ENCODE assay signal across 23 cellular contexts in the genomic region with DNA sequence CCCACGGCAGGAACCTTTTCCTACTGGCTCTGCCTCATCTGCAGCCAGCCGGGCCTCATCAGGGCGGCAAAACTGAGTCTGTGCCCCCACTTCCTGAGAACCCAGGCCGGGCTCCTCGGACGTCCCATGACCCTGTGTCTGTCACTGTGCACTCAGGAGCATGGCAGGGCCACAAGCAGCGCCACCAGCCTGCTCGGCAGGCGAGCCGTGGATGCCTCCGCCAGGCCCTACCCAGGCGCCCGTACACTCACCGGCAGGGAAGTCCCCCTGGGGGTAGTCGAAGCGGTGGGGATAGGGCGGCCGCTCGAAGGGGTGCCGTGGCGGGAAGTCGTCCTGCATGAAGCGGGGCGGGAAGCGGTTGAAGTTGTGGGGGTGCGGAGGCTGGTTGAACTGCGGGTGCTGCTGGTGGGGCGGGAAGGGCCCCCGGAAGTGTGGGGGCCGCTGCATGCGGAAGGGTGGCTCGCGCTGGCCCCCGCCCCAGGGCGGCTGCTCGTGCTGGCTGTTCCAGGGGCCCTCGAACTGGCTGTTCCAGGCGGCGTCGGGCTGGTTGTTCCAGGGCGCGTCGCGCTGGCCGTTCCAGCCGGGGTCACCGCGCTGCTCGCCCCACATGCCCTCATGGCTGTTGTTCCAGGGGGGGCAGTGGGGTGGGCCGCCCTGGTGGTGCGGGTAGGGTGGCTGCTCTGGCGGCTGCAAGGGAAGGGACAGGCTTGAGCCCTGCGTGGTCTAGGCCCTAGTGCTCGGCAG. TPM values are rescaled to one million over a fixed set of nuclear protein-coding genes. Genes with fewer than 3 reads are reported as not detected.
"Had no signal": no experiment of that assay in that cellular context is flagged by ENCODE, and none has a peak within 500 bp of the region (broad histone marks: within the 10 kb centered on the region; RNA-seq: fewer than 3 reads in every experiment).

No MANE protein-coding gene starts in this region.

- H3K4me3 Mint-ChIP-seq: activated B cell treated with CpG ODN at 0.5 μM for 24 hours; activated CD4-positive, alpha-beta T cell treated with anti-CD3 and anti-CD28 coated beads, Interleukin-2, amount 10 ng/mL, durations not matched to agents 24 days and 14 days; activated CD8-positive, alpha-beta memory T cell treated with anti-CD3 and anti-CD28 coated beads, Interleukin-2, amount 10 ng/mL, durations not matched to agents 7 days and 5 days; activated naive CD4-positive, alpha-beta T cell treated with anti-CD3 and anti-CD28 coated beads, Interleukin-2, amount 10 ng/mL, durations not matched to agents 7 days and 5 days; activated naive CD8-positive, alpha-beta T cell treated with anti-CD3 and anti-CD28 coated beads for 36 hours; activated T-cell treated with anti-CD3 and anti-CD28 coated beads, Interleukin-2, amount 50 U/mL, for 4 hours; T-helper 17 cell had no signal

- H3K27me3 Mint-ChIP-seq: activated B cell treated with CpG ODN at 0.5 μM for 24 hours; activated CD4-positive, alpha-beta T cell treated with anti-CD3 and anti-CD28 coated beads, Interleukin-2, amount 10 ng/mL, durations not matched to agents 24 days and 14 days; activated CD8-positive, alpha-beta memory T cell treated with anti-CD3 and anti-CD28 coated beads, Interleukin-2, amount 10 ng/mL, durations not matched to agents 7 days and 5 days; activated naive CD4-positive, alpha-beta T cell treated with anti-CD3 and anti-CD28 coated beads, Interleukin-2, amount 10 ng/mL, durations not matched to agents 7 days and 5 days; activated naive CD8-positive, alpha-beta T cell treated with anti-CD3 and anti-CD28 coated beads for 36 hours; T-helper 17 cell had no signal

- H3K4me1 ChIP-seq: Peyer's patch had no signal

- DNase-seq: activated B cell treated with CpG ODN at 0.5 μM for 24 hours; activated CD4-positive, alpha-beta T cell treated with anti-CD3 and anti-CD28 coated beads for 1 hour; activated CD4-positive, alpha-beta T cell treated with anti-CD3 and anti-CD28 coated beads, Interleukin-2, amount 10 ng/mL, durations not matched to agents 24 days and 14 days; activated CD4-positive, alpha-beta T cell treated with anti-CD3 and anti-CD28 coated beads, Interleukin-2, amount 50 U/mL, for 48 hours; activated CD8-positive, alpha-beta memory T cell treated with anti-CD3 and anti-CD28 coated beads, Interleukin-2, amount 10 ng/mL, durations not matched to agents 7 days and 5 days; activated gamma-delta T cell treated with Interleukin-2 at 50 U/mL for 16 hours; activated naive CD4-positive, alpha-beta T cell treated with anti-CD3 and anti-CD28 coated beads, Interleukin-2, amount 10 ng/mL, durations not matched to agents 7 days and 5 days; activated naive CD8-positive, alpha-beta T cell treated with anti-CD3 and anti-CD28 coated beads for 36 hours; activated T-cell treated with anti-CD3 and anti-CD28 coated beads, Interleukin-2, amount 50 U/mL, for 4 hours; brain microvascular endothelial cell; MG63; NCI-H1105; NCI-H1436 treated with DMSO at 0.1 percent for 48 hours; NCI-H187; NCI-H2081; NCI-H524; Peyer's patch; SHP77; T-helper 17 cell; T-helper 9 cell had no signal

- H3K4me1 Mint-ChIP-seq: activated B cell treated with CpG ODN at 0.5 μM for 24 hours; activated CD4-positive, alpha-beta T cell treated with anti-CD3 and anti-CD28 coated beads, Interleukin-2, amount 10 ng/mL, durations not matched to agents 24 days and 14 days; activated CD8-positive, alpha-beta memory T cell treated with anti-CD3 and anti-CD28 coated beads, Interleukin-2, amount 10 ng/mL, durations not matched to agents 7 days and 5 days; activated naive CD4-positive, alpha-beta T cell treated with anti-CD3 and anti-CD28 coated beads, Interleukin-2, amount 10 ng/mL, durations not matched to agents 7 days and 5 days; activated naive CD8-positive, alpha-beta T cell treated with anti-CD3 and anti-CD28 coated beads for 36 hours; T-helper 17 cell had no signal

- H3K4me3 ChIP-seq: cardiac muscle cell, MG63, Peyer's patch had no signal

- H3K27me3 ChIP-seq: brain microvascular endothelial cell, cardiac muscle cell, MG63, Peyer's patch had no signal

- H3K27ac Mint-ChIP-seq: activated B cell treated with CpG ODN at 0.5 μM for 24 hours; activated CD4-positive, alpha-beta T cell treated with anti-CD3 and anti-CD28 coated beads, Interleukin-2, amount 10 ng/mL, durations not matched to agents 24 days and 14 days; activated CD8-positive, alpha-beta memory T cell treated with anti-CD3 and anti-CD28 coated beads, Interleukin-2, amount 10 ng/mL, durations not matched to agents 7 days and 5 days; activated naive CD4-positive, alpha-beta T cell treated with anti-CD3 and anti-CD28 coated beads, Interleukin-2, amount 10 ng/mL, durations not matched to agents 7 days and 5 days; activated naive CD8-positive, alpha-beta T cell treated with anti-CD3 and anti-CD28 coated beads for 36 hours; activated T-helper 2 cell treated with anti-CD3 and anti-CD28 coated beads, Interferon-gamma antibody, Interleukin-2, Interleukin-4, amounts not matched to agents 10 μg/mL and 5 μg/mL and 100 μg/mL, durations not matched to agents 14 hours and 24 hours and 36 hours; T-helper 17 cell had no signal

- H3K9me3 ChIP-seq: MG63, Peyer's patch had no signal

- ATAC-seq: activated CD8-positive, alpha-beta memory T cell treated with anti-CD3 and anti-CD28 coated beads, Interleukin-2, amount 10 ng/mL, durations not matched to agents 7 days and 5 days; activated T-cell treated with anti-CD3 and anti-CD28 coated beads, Interleukin-2, amount 50 U/mL, for 4 hours; T-helper 17 cell had no signal

- H3K9me3 Mint-ChIP-seq: activated B cell treated with CpG ODN at 0.5 μM for 24 hours; activated CD4-positive, alpha-beta T cell treated with anti-CD3 and anti-CD28 coated beads, Interleukin-2, amount 10 ng/mL, durations not matched to agents 24 days and 14 days; activated naive CD4-positive, alpha-beta T cell treated with anti-CD3 and anti-CD28 coated beads, Interleukin-2, amount 10 ng/mL, durations not matched to agents 7 days and 5 days; activated naive CD8-positive, alpha-beta T cell treated with anti-CD3 and anti-CD28 coated beads for 36 hours; activated T-cell treated with anti-CD3 and anti-CD28 coated beads, Interleukin-2, amount 50 U/mL, for 4 hours; activated T-helper 2 cell treated with anti-CD3 and anti-CD28 coated beads, Interferon-gamma antibody, Interleukin-2, Interleukin-4, amounts not matched to agents 10 μg/mL and 5 μg/mL and 100 μg/mL, durations not matched to agents 14 hours and 24 hours and 36 hours had no signal

- H3K27ac ChIP-seq: brain microvascular endothelial cell, cardiac muscle cell, Peyer's patch had no signal

RNA-seq across cellular contexts. Expression of gene CALR3, which starts 29.2 kb away (rescaled TPM):
- total RNA-seq: activated B cell treated with CpG ODN at 0.5 μM for 24 hours; activated CD4-positive, alpha-beta T cell treated with anti-CD3 and anti-CD28 coated beads, Interleukin-2, amount 10 ng/mL, durations not matched to agents 24 days and 14 days; activated CD8-positive, alpha-beta memory T cell treated with anti-CD3 and anti-CD28 coated beads, Interleukin-2, amount 10 ng/mL, durations not matched to agents 7 days and 5 days; activated T-cell treated with anti-CD3 and anti-CD28 coated beads, Interleukin-2, amount 50 U/mL, for 4 hours; activated T-helper 2 cell treated with anti-CD3 and anti-CD28 coated beads, Interferon-gamma antibody, Interleukin-2, Interleukin-4, amounts not matched to agents 10 μg/mL and 5 μg/mL and 100 μg/mL, durations not matched to agents 14 hours and 24 hours and 36 hours; cardiac muscle cell; Peyer's patch; T-helper 17 cell had no signal
- polyA plus RNA-seq: adipose tissue, cardiac muscle cell had no signal
